In genomic region chr5:103258957-103259704, GRCh38 we compare ENCODE assay signal across 8 cellular contexts. TPM values are rescaled to one million over a fixed set of nuclear protein-coding genes. Genes with fewer than 3 reads are reported as not detected.
DNase-seq lines count a peak whose midpoint lies in the region; ATAC-seq and TF ChIP-seq lines count a peak whose summit lies in the region.

No MANE protein-coding gene starts in this region.

- no peaks in the 10 kb centered on the region for H3K36me3 Mint-ChIP-seq in activated naive CD8-positive, alpha-beta T cell treated with anti-CD3 and anti-CD28 coated beads, Interleukin-2, amount 50 U/mL, for 24 hours (ENCODE audit: low read depth)

- H3K79me2 ChIP-seq in SU-DHL-6 (ENCODE audit: insufficient read depth, low read length), result peaks cover 41% of the 10 kb centered on the region

- H3K27ac ChIP-seq in SU-DHL-6 (ENCODE audit: low read depth, low read length), result peak overlapping the region; percentile 77
- peak overlapping the region; percentile 88 to 91 for H3K27ac ChIP-seq in right atrium auricular region
- H3K27ac ChIP-seq in aorta (ENCODE audit: low read depth in 1 of 2, low read length in 2 of 2), result peak overlapping the region in 1 of 2 donors; percentile 60

- peak; percentile 34 for ATAC-seq in GM21737 (IDR thresholded peaks at IDR 0.05; ENCODE audit: unreplicated experiment)
- peak; percentile 47 for ATAC-seq in activated naive CD8-positive, alpha-beta T cell treated with anti-CD3 and anti-CD28 coated beads, Interleukin-2, amount 50 U/mL, for 24 hours
- ATAC-seq in aorta (ENCODE audit: low FRiP score), result peak; percentile 71

- H3K4me3 Mint-ChIP-seq in activated naive CD8-positive, alpha-beta T cell treated with anti-CD3 and anti-CD28 coated beads, Interleukin-2, amount 50 U/mL, for 24 hours, result peak overlapping the region; percentile 84

- peaks cover 6% of the 10 kb centered on the region for H3K4me1 ChIP-seq in ES-I3 (ENCODE audit: insufficient read depth, low read length)
- H3K4me1 ChIP-seq in right atrium auricular region, result peaks cover 0 to 35% of the 10 kb centered on the region in 2 donors
- H3K4me1 ChIP-seq in aorta (ENCODE audit: control insufficient read depth in 1 of 2, insufficient read depth in 2 of 2, low read length in 2 of 2), result no peaks in the 10 kb centered on the region

- WGBS in aorta, 2 donors, result 0% methylated on average over 72 to 91 of the region's 91 CpGs

- H3K36me3 ChIP-seq in ES-I3 (ENCODE audit: insufficient read depth, low read length) (no peaks in the 10 kb centered on the region), SU-DHL-6 (ENCODE audit: low read length) (no peaks in the 10 kb centered on the region), right atrium auricular region (no peaks in the 10 kb centered on the region), aorta (ENCODE audit: control insufficient read depth in 1 of 2, insufficient read depth in 2 of 2, low read length in 1 of 2) (no peaks in the 10 kb centered on the region)

- H3K4me2 ChIP-seq in SU-DHL-6 (ENCODE audit: low read depth, low read length, poor library complexity, severe bottlenecking), result peak overlapping the region; percentile 52

- no peak for TF ChIP-seq CTCF in SU-DHL-6 (IDR thresholded peaks at IDR 0.05; ENCODE audit: insufficient read depth, low read length, poor library complexity, severe bottlenecking)
- peak in 1 of 2 donors; percentile 21 for TF ChIP-seq CTCF in right atrium auricular region (IDR thresholded peaks at IDR 0.05)

- peak overlapping the region; percentile 64 for H2AFZ ChIP-seq in SU-DHL-6 (ENCODE audit: low read depth, low read length, severe bottlenecking)

- H3K9ac ChIP-seq in ES-I3 (ENCODE audit: low read depth, low read length), result peak overlapping the region; percentile 76
- H3K9ac ChIP-seq in SU-DHL-6 (ENCODE audit: low read length), result peak overlapping the region; percentile 80

- peak overlapping the region; percentile 75 for H3K4me3 ChIP-seq in Jurkat, Clone E6-1 (ENCODE audit: low read length)
- H3K4me3 ChIP-seq in SU-DHL-6 (ENCODE audit: insufficient read depth, low read length, poor library complexity, severe bottlenecking) (peak overlapping the region; percentile 67), right atrium auricular region (peak overlapping the region; percentile 87 to 94), aorta (ENCODE audit: low read length in 2 of 2) (peak overlapping the region; percentile 68 to 80)

- H4K20me1 ChIP-seq in SU-DHL-6 (ENCODE audit: low read depth, low read length), result peaks cover 34% of the 10 kb centered on the region

- DNase-seq in Jurkat, Clone E6-1 (ENCODE audit: low read depth, low spot score), result peak; percentile 45
- peak; percentile 64 for DNase-seq in activated naive CD8-positive, alpha-beta T cell treated with anti-CD3 and anti-CD28 coated beads, Interleukin-2, amount 50 U/mL, for 24 hours
- DNase-seq in right atrium auricular region (ENCODE audit: low spot score), result no peak
- peak; percentile 93 for DNase-seq in retina
- peak; percentile 70 to 86 for DNase-seq in aorta

- intact Hi-C loops in aorta (cut with DNase I), result loop anchor here in 1 of 2 donors (5.0 kb wide), 1 partner anchor 193 kb away; no protein-coding TSS in a partner anchor

- peak overlapping the region; percentile 52 for H3K27ac Mint-ChIP-seq in activated naive CD8-positive, alpha-beta T cell treated with anti-CD3 and anti-CD28 coated beads, Interleukin-2, amount 50 U/mL, for 24 hours

- no peaks in the 10 kb centered on the region for H3K27me3 ChIP-seq in SU-DHL-6 (ENCODE audit: low read length)
- H3K27me3 ChIP-seq in right atrium auricular region, result no peaks in the 10 kb centered on the region
- H3K27me3 ChIP-seq in aorta (ENCODE audit: control insufficient read depth in 1 of 2, insufficient read depth in 2 of 2, low read length in 1 of 2), result no peaks in the 10 kb centered on the region

- H3K9me3 ChIP-seq in ES-I3 (ENCODE audit: control insufficient read depth, insufficient read depth, low read length) (no peaks in the 10 kb centered on the region), SU-DHL-6 (ENCODE audit: insufficient read depth, low read length) (no peaks in the 10 kb centered on the region), right atrium auricular region (no peaks in the 10 kb centered on the region), aorta (ENCODE audit: control insufficient read depth, low read length) (no peaks in the 10 kb centered on the region)

- H3K9me3 Mint-ChIP-seq in activated naive CD8-positive, alpha-beta T cell treated with anti-CD3 and anti-CD28 coated beads, Interleukin-2, amount 50 U/mL, for 24 hours, result no peaks in the 10 kb centered on the region

- H3F3A ChIP-seq in SU-DHL-6 (ENCODE audit: insufficient read depth), result no peaks in the 10 kb centered on the region

- no peaks in the 10 kb centered on the region for H3K9me2 ChIP-seq in SU-DHL-6 (replicated peaks; ENCODE audit: insufficient read depth, low read length)

- H3K27me3 Mint-ChIP-seq in activated naive CD8-positive, alpha-beta T cell treated with anti-CD3 and anti-CD28 coated beads, Interleukin-2, amount 50 U/mL, for 24 hours, result peaks cover 5% of the 10 kb centered on the region

- peaks cover 32% of the 10 kb centered on the region for H3K4me1 Mint-ChIP-seq in activated naive CD8-positive, alpha-beta T cell treated with anti-CD3 and anti-CD28 coated beads, Interleukin-2, amount 50 U/mL, for 24 hours

RNA-seq across cellular contexts. Expression of gene MACIR, which starts 0.6 kb away (rescaled TPM):
- polyA plus RNA-seq in Jurkat, Clone E6-1 (2012; ENCODE audit: insufficient read depth, insufficient read length), result 12.1 TPM
- 1 to 10 TPM; 3.8 to 4.8 TPM for total RNA-seq in right atrium auricular region
- total RNA-seq in aorta, result 1 to 10 TPM; 3.8 to 6.2 TPM
- polyA plus RNA-seq in aorta, result 1 to 10 TPM; 3.2 to 5.9 TPM
